8 cellular contexts compared by ENCODE assay signal in genomic region chr5:174951151-174951780, GRCh38.
DNase-seq lines count a peak whose midpoint lies in the region; ATAC-seq and TF ChIP-seq lines count a peak whose summit lies in the region.

No MANE protein-coding gene starts in this region.

- H3K4me3 ChIP-seq in WERI-Rb-1 (ENCODE audit: low read depth, low read length) = no peak overlapping the region

- peak; percentile 20 for DNase-seq in NCI-H2171 (lab: John Stamatoyannopoulos, UW)
- peak; percentile 55 for DNase-seq in WERI-Rb-1
- peak; percentile 76 for DNase-seq in cerebellar cortex (ENCODE audit: low spot score)
- DNase-seq in left kidney (ENCODE audit: low read depth, low spot score) = peak; percentile 94
- DNase-seq in stimulated activated CD4-positive, alpha-beta T cell treated with anti-CD3 and anti-CD28 coated beads, TNF-alpha, amount 100 ng/mL, for 1 hour (ENCODE audit: low read depth in 3 of 3, low spot score in 1 of 3) = peak in 2 of 3 donors; percentile 18 to 20

- ATAC-seq in HG02938 (IDR thresholded peaks at IDR 0.05; ENCODE audit: unreplicated experiment) = peak; percentile 88
- ATAC-seq in GM21825 (IDR thresholded peaks at IDR 0.05; ENCODE audit: unreplicated experiment) = no peak

- no peaks in the 10 kb centered on the region for H3K36me3 ChIP-seq in WERI-Rb-1

- peaks cover 65% of the 10 kb centered on the region for H3K27me3 ChIP-seq in WERI-Rb-1 (ENCODE audit: insufficient read depth, low read depth, severe bottlenecking)

- no peak overlapping the region for H3K27ac ChIP-seq in WERI-Rb-1

- no peaks in the 10 kb centered on the region for H3K9me3 ChIP-seq in WERI-Rb-1 (ENCODE audit: severe bottlenecking)

- peak; percentile 49 for TF ChIP-seq CTCF in GM12801 (IDR thresholded peaks at IDR 0.05; ENCODE audit: extremely low read depth, insufficient read length)
- TF ChIP-seq CTCF in WERI-Rb-1 (IDR thresholded peaks at IDR 0.05; ENCODE audit: low read depth, low read length) = peak; percentile 90

Comparison
In these comparisons a context has a peak if more than half of its experiments do, and no peak if none do; other contexts are left out.
1. DNase-seq: peak in every context shown above with its lines; median percentile 94 in left kidney; 76 in cerebellar cortex; 55 in WERI-Rb-1; 20 in NCI-H2171; 19 in stimulated activated CD4-positive, alpha-beta T cell treated with anti-CD3 and anti-CD28 coated beads, TNF-alpha, amount 100 ng/mL, for 1 hour.